In the genomic region with DNA sequence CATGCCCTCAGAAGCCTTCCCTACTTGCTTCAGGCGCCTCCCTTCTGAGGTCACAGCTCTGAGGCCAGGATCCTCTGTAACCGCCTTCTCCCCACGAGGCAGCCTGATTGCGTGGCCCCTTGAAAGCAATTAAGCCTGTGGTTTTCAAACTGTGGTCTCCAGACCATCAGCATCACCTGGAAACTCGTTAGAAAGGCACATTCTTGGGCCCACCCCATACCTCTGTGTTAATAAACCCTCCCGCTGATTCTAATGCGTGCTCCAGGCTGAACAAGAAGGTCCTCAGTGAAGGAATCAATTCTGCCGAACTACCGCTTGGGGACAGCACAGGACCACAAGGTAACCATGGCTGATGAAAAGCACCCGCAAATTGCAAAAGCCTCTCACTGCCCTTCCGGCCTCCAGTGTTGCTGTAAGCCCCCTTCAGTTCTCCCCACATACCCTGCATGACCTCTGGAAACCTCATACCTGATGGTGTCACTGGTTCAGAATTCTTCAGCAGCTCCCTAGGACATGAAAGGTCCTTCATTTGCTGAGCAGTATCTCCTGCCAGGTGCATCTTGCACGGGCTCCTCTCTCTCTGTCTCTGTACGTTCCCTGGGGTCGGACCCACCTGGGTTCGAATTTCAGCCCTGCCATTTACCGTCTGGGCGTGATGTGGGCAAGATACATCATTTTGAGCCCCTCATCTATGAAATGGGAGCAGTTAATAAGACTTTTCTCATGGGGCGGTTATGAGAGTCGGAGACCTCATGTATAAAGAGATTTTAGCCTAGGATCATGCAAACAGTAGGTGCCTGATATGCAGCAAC, we compare ENCODE assay signal across 1 cellular context.
A peak's percentile ranks its signal among the peaks of the same experiment; 100 is the strongest.
TF ChIP-seq lines count a peak whose summit lies in the region.

No MANE protein-coding gene starts in this region.

TF ChIP-seq in HepG2, 621 proteins besides CTCF, POLR2A, EP300 and RAD21 (continued from another document and continues in another):
- TF ChIP-seq, protein P1, sequence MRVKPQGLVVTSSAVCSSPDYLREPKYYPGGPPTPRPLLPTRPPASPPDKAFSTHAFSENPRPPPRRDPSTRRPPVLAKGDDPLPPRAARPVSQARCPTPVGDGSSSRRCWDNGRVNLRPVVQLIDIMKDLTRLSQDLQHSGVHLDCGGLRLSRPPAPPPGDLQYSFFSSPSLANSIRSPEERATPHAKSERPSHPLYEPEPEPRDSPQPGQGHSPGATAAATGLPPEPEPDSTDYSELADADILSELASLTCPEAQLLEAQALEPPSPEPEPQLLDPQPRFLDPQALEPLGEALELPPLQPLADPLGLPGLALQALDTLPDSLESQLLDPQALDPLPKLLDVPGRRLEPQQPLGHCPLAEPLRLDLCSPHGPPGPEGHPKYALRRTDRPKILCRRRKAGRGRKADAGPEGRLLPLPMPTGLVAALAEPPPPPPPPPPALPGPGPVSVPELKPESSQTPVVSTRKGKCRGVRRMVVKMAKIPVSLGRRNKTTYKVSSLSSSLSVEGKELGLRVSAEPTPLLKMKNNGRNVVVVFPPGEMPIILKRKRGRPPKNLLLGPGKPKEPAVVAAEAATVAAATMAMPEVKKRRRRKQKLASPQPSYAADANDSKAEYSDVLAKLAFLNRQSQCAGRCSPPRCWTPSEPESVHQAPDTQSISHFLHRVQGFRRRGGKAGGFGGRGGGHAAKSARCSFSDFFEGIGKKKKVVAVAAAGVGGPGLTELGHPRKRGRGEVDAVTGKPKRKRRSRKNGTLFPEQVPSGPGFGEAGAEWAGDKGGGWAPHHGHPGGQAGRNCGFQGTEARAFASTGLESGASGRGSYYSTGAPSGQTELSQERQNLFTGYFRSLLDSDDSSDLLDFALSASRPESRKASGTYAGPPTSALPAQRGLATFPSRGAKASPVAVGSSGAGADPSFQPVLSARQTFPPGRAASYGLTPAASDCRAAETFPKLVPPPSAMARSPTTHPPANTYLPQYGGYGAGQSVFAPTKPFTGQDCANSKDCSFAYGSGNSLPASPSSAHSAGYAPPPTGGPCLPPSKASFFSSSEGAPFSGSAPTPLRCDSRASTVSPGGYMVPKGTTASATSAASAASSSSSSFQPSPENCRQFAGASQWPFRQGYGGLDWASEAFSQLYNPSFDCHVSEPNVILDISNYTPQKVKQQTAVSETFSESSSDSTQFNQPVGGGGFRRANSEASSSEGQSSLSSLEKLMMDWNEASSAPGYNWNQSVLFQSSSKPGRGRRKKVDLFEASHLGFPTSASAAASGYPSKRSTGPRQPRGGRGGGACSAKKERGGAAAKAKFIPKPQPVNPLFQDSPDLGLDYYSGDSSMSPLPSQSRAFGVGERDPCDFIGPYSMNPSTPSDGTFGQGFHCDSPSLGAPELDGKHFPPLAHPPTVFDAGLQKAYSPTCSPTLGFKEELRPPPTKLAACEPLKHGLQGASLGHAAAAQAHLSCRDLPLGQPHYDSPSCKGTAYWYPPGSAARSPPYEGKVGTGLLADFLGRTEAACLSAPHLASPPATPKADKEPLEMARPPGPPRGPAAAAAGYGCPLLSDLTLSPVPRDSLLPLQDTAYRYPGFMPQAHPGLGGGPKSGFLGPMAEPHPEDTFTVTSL (CRISPR knock-in tag; IDR thresholded peaks at IDR 0.05; ENCODE audit: borderline replicate concordance) = no peak
- TF ChIP-seq ZSCAN30 (CRISPR knock-in tag; IDR thresholded peaks at IDR 0.05) (no peak), MED1 (CRISPR knock-in tag; IDR thresholded peaks at IDR 0.05) (peak; percentile 79), MAFF (IDR thresholded peaks at IDR 0.05; ENCODE audit: low read depth, low read length) (no peak), KAT8 (CRISPR knock-in tag; IDR thresholded peaks at IDR 0.05) (peak; percentile 91), ERF (CRISPR knock-in tag; IDR thresholded peaks at IDR 0.05) (peak; percentile 94), DR1 (CRISPR knock-in tag; IDR thresholded peaks at IDR 0.05) (no peak), MED8 (CRISPR knock-in tag; IDR thresholded peaks at IDR 0.05; ENCODE audit: insufficient replicate concordance) (peak; percentile 59), BORCS8-MEF2B (CRISPR knock-in tag; IDR thresholded peaks at IDR 0.05) (peak; percentile 20; the same call in 1 of the 2 replicates), KDM3A (CRISPR knock-in tag; IDR thresholded peaks at IDR 0.05; ENCODE audit: low read depth) (peak; percentile 96), NFAT5 (CRISPR knock-in tag; IDR thresholded peaks at IDR 0.05) (no peak), RELA (CRISPR knock-in tag; IDR thresholded peaks at IDR 0.05) (0 out of 2 replicates have a peak, but pooled peaks have one; percentile 90), IRF2 (CRISPR knock-in tag; IDR thresholded peaks at IDR 0.05) (peak; percentile 94), FOXK1 (CRISPR knock-in tag; IDR thresholded peaks at IDR 0.05; ENCODE audit: borderline replicate concordance, low read depth) (peak; percentile 82; the same call in 1 of the 2 replicates), SRF (IDR thresholded peaks at IDR 0.05; ENCODE audit: low read depth, low read length) (peak; percentile 44; the same call in 1 of the 2 replicates), ZNF770 (CRISPR knock-in tag; IDR thresholded peaks at IDR 0.05) (peak; percentile 85), FOXC1 (CRISPR knock-in tag; IDR thresholded peaks at IDR 0.05; ENCODE audit: borderline replicate concordance) (peak; percentile 92; the same call in 1 of the 2 replicates), ZMYM4 (CRISPR knock-in tag; IDR thresholded peaks at IDR 0.05) (peak; percentile 72; the same call in 1 of the 2 replicates), RORA (CRISPR knock-in tag; IDR thresholded peaks at IDR 0.05) (no peak), ZNF331 (CRISPR knock-in tag; IDR thresholded peaks at IDR 0.05) (peak; percentile 88), ZNF709 (CRISPR knock-in tag; IDR thresholded peaks at IDR 0.05) (no peak), SSRP1 (CRISPR knock-in tag; IDR thresholded peaks at IDR 0.05) (peak; percentile 91), HCFC1 (IDR thresholded peaks at IDR 0.05; ENCODE audit: low read depth, low read length) (no peak), CBX5 (CRISPR knock-in tag; IDR thresholded peaks at IDR 0.05; ENCODE audit: borderline replicate concordance) (peak; percentile 94), REPIN1 (CRISPR knock-in tag; IDR thresholded peaks at IDR 0.05; ENCODE audit: borderline replicate concordance, low read depth) (peak; percentile 94), ZFAT (CRISPR knock-in tag; conservative IDR thresholded peaks at IDR 0.05) (no peak), ZNF652 (CRISPR knock-in tag; IDR thresholded peaks at IDR 0.05; ENCODE audit: borderline replicate concordance, low read depth) (no peak; the same call in 1 of the 2 replicates), ZNF574 (CRISPR knock-in tag; IDR thresholded peaks at IDR 0.05) (peak; percentile 76)
- TF ChIP-seq, protein P2, sequence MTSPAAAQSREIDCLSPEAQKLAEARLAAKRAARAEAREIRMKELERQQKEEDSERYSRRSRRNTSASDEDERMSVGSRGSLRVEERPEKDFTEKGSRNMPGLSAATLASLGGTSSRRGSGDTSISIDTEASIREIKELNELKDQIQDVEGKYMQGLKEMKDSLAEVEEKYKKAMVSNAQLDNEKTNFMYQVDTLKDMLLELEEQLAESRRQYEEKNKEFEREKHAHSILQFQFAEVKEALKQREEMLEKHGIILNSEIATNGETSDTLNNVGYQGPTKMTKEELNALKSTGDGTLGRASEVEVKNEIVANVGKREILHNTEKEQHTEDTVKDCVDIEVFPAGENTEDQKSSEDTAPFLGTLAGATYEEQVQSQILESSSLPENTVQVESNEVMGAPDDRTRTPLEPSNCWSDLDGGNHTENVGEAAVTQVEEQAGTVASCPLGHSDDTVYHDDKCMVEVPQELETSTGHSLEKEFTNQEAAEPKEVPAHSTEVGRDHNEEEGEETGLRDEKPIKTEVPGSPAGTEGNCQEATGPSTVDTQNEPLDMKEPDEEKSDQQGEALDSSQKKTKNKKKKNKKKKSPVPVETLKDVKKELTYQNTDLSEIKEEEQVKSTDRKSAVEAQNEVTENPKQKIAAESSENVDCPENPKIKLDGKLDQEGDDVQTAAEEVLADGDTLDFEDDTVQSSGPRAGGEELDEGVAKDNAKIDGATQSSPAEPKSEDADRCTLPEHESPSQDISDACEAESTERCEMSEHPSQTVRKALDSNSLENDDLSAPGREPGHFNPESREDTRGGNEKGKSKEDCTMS (CRISPR knock-in tag; conservative IDR thresholded peaks at IDR 0.05) = peak; percentile 82; the same call in 1 of the 2 replicates
- TF ChIP-seq, protein P3, sequence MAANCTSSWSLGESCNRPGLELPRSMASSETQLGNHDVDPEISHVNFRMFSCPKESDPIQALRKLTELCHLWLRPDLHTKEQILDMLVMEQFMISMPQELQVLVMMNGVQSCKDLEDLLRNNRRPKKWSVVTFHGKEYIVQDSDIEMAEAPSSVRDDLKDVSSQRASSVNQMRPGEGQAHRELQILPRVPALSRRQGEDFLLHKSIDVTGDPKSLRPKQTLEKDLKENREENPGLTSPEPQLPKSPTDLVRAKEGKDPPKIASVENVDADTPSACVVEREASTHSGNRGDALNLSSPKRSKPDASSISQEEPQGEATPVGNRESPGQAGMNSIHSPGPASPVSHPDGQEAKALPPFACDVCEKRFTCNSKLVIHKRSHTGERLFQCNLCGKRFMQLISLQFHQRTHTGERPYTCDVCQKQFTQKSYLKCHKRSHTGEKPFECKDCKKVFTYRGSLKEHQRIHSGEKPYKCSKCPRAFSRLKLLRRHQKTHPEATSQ (CRISPR knock-in tag; IDR thresholded peaks at IDR 0.05; ENCODE audit: borderline replicate concordance) = no peak
- TF ChIP-seq, protein P4, sequence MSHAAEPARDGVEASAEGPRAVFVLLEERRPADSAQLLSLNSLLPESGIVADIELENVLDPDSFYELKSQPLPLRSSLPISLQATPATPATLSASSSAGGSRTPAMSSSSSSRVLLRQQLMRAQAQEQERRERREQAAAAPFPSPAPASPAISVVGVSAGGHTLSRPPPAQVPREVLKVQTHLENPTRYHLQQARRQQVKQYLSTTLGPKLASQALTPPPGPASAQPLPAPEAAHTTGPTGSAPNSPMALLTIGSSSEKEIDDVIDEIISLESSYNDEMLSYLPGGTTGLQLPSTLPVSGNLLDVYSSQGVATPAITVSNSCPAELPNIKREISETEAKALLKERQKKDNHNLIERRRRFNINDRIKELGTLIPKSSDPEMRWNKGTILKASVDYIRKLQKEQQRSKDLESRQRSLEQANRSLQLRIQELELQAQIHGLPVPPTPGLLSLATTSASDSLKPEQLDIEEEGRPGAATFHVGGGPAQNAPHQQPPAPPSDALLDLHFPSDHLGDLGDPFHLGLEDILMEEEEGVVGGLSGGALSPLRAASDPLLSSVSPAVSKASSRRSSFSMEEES (CRISPR knock-in tag; IDR thresholded peaks at IDR 0.05) = peak; percentile 84; the same call in 1 of the 2 replicates
